Comparison of ENCODE assay signal across 16 cellular contexts in genomic region chr7:945147-945555, GRCh38. TPM values are rescaled to one million over a fixed set of nuclear protein-coding genes. Genes with fewer than 3 reads are reported as not detected.
DNase-seq lines count a peak whose midpoint lies in the region; ATAC-seq and TF ChIP-seq lines count a peak whose summit lies in the region.
"Had no signal": no experiment of that assay in that cellular context is flagged by ENCODE, and none has a peak within 500 bp of the region (broad histone marks: within the 10 kb centered on the region; RNA-seq: fewer than 3 reads in every experiment).

No MANE protein-coding gene starts in this region.

- H2BK15ac ChIP-seq in neuronal stem cell (ENCODE audit: low read length), result peak overlapping the region; percentile 20

- peak overlapping the region; percentile 50 for H2AK5ac ChIP-seq in neuronal stem cell (ENCODE audit: low read depth, low read length)

- H3K79me1 ChIP-seq in neuronal stem cell (ENCODE audit: low read depth, low read length), result no peaks in the 10 kb centered on the region

- no peak overlapping the region for H2BK12ac ChIP-seq in neuronal stem cell (ENCODE audit: low read length)

- H3K4me3 ChIP-seq in heart left ventricle, result no peak overlapping the region
- H3K4me3 ChIP-seq in right atrium auricular region, result no peak overlapping the region
- no peak overlapping the region for H3K4me3 ChIP-seq in neuronal stem cell (ENCODE audit: low read length in 2 of 2)
- no peak overlapping the region for H3K4me3 ChIP-seq in aorta (ENCODE audit: low read length in 2 of 2)

- H3K27me3 Mint-ChIP-seq in CD4-positive, alpha-beta T cell, result peaks cover 5% of the 10 kb centered on the region
- H3K27me3 Mint-ChIP-seq: activated naive CD4-positive, alpha-beta T cell treated with anti-CD3 and anti-CD28 coated beads, Interleukin-2, amount 50 U/mL, for 24 hours had no signal

- ATAC-seq in heart left ventricle (no peak), esophagus mucosa (peak; percentile 26), aorta (ENCODE audit: low FRiP score) (no peak)
- ATAC-seq in CD4-positive, alpha-beta T cell (ENCODE audit: poor library complexity), result no peak

- peak overlapping the region; percentile 65 for H3K23ac ChIP-seq in neuronal stem cell (ENCODE audit: low read depth, low read length, poor library complexity)

- no peak overlapping the region for H3K27ac ChIP-seq in heart left ventricle
- no peak overlapping the region for H3K27ac ChIP-seq in right atrium auricular region
- H3K27ac ChIP-seq in neuronal stem cell (replicated peaks; ENCODE audit: low read length), result no peak overlapping the region
- no peak overlapping the region for H3K27ac ChIP-seq in aorta (ENCODE audit: low read depth in 1 of 2, low read length in 2 of 2)
- H3K27ac ChIP-seq in CD4-positive, alpha-beta T cell (ENCODE audit: low read depth, low read length), result no peak overlapping the region

- H3K4me3 Mint-ChIP-seq in CD4-positive, alpha-beta T cell, result no peak overlapping the region
- H3K4me3 Mint-ChIP-seq: activated CD4-positive, alpha-beta memory T cell treated with anti-CD3 and anti-CD28 coated beads, Interleukin-2, amount 10 ng/mL, durations not matched to agents 7 days and 5 days; activated naive CD4-positive, alpha-beta T cell treated with anti-CD3 and anti-CD28 coated beads, Interleukin-2, amount 50 U/mL, for 24 hours; T-helper 2 cell treated with Interferon-gamma antibody and Interleukin-4, amounts not matched to agents 5 μg/mL and 100 μg/mL, for 36 hours had no signal

- no peak overlapping the region for H4K91ac ChIP-seq in neuronal stem cell (ENCODE audit: low read depth, low read length, poor library complexity)

- intact Hi-C loops in heart left ventricle (cut with DNase I), result loop anchor here in 1 of 10 donors (5.0 kb wide), 1 partner anchor 33 kb away; no protein-coding TSS in a partner anchor
- intact Hi-C loops in aorta (cut with DNase I), result no loop called here
- intact Hi-C loops in CD4-positive, alpha-beta T cell (cut with DNase I, micrococcal nuclease), result no loop called here

- no peak overlapping the region for H3K14ac ChIP-seq in neuronal stem cell (ENCODE audit: low read length)

- no peak overlapping the region for H2AFZ ChIP-seq in neuronal stem cell (ENCODE audit: low read length)

- H3K9me3 Mint-ChIP-seq in CD4-positive, alpha-beta T cell, result no peaks in the 10 kb centered on the region
- H3K9me3 Mint-ChIP-seq: activated naive CD4-positive, alpha-beta T cell treated with anti-CD3 and anti-CD28 coated beads, Interleukin-2, amount 50 U/mL, for 24 hours had no signal

- H3K36me3 ChIP-seq in heart left ventricle (peaks cover 0 to 4% (median 0%) of the 10 kb centered on the region in 9 donors), right atrium auricular region (no peaks in the 10 kb centered on the region), neuronal stem cell (replicated peaks in 1 of 2; ENCODE audit: control insufficient read depth in 2 of 2, insufficient read depth in 2 of 2, low read length in 2 of 2) (no peaks in the 10 kb centered on the region), aorta (ENCODE audit: control insufficient read depth in 1 of 2, insufficient read depth in 2 of 2, low read length in 1 of 2) (no peaks in the 10 kb centered on the region)

- peak in 3 of 5 donors; percentile 11 to 40 (median 13) for DNase-seq in heart left ventricle
- DNase-seq in right atrium auricular region (ENCODE audit: low spot score), result no peak
- DNase-seq in neuronal stem cell (ENCODE audit: low spot score), result no peak
- DNase-seq in aorta, result peak; percentile 31 to 69
- DNase-seq in NCI-H2171 (lab: John Stamatoyannopoulos, UW), result no peak
- no peak for DNase-seq in effector CD4-positive, alpha-beta T cell
- DNase-seq in CD4-positive, alpha-beta T cell, result no peak
- DNase-seq: ACHN; activated CD4-positive, alpha-beta memory T cell treated with anti-CD3 and anti-CD28 coated beads, Interleukin-2, amount 10 ng/mL, durations not matched to agents 7 days and 5 days; EL; NCI-H187 had no signal

- peak overlapping the region; percentile 48 for H2BK5ac ChIP-seq in neuronal stem cell (ENCODE audit: low read length)

- H2BK120ac ChIP-seq in neuronal stem cell (ENCODE audit: low read depth, low read length), result no peak overlapping the region

- peak overlapping the region; percentile 90 for H3K18ac ChIP-seq in neuronal stem cell (ENCODE audit: low read length)

- 87 to 89% (median 87%) methylated on average over 10 to 13 of the region's 13 CpGs for WGBS in heart left ventricle, 4 donors
- no CpG with 5 or more reads among the region's 13 CpGs for WGBS in neuronal stem cell (ENCODE audit: extremely low coverage in 2 of 2, insufficient read length in 2 of 2, insufficient replicate concordance in 1 of 2), 2 donors
- WGBS in aorta, 2 donors, result 84 to 89% methylated on average over 13 of the region's 13 CpGs

- H3K4me2 ChIP-seq in neuronal stem cell (ENCODE audit: insufficient read depth, low read length, poor library complexity, severe bottlenecking), result no peak overlapping the region

- H3K9me3 ChIP-seq in heart left ventricle (peaks cover 0 to 9% (median 0%) of the 10 kb centered on the region in 12 donors), right atrium auricular region (no peaks in the 10 kb centered on the region), neuronal stem cell (replicated peaks in 1 of 2; ENCODE audit: control insufficient read depth in 2 of 2, insufficient read depth in 1 of 2, low read depth in 1 of 2, low read length in 2 of 2) (no peaks in the 10 kb centered on the region), aorta (ENCODE audit: control insufficient read depth, low read length) (no peaks in the 10 kb centered on the region)
- H3K9me3 ChIP-seq in CD4-positive, alpha-beta T cell (ENCODE audit: control insufficient read depth, low read length), result no peaks in the 10 kb centered on the region

- peaks cover 0 to 6% (median 0%) of the 10 kb centered on the region in 9 donors for H3K27me3 ChIP-seq in heart left ventricle
- no peaks in the 10 kb centered on the region for H3K27me3 ChIP-seq in right atrium auricular region
- H3K27me3 ChIP-seq in neuronal stem cell (ENCODE audit: control insufficient read depth in 3 of 3, insufficient read depth in 3 of 3, low read depth in 1 of 3, low read length in 3 of 3), result peaks cover 0 to 37% (median 5%) of the 10 kb centered on the region in 3 experiments
- H3K27me3 ChIP-seq in aorta (ENCODE audit: control insufficient read depth in 1 of 2, insufficient read depth in 2 of 2, low read length in 1 of 2), result no peaks in the 10 kb centered on the region
- H3K27me3 ChIP-seq in CD4-positive, alpha-beta T cell (ENCODE audit: control insufficient read depth, insufficient read depth, low read length), result no peaks in the 10 kb centered on the region

- H3K27ac Mint-ChIP-seq in CD4-positive, alpha-beta T cell, result no peak overlapping the region
- H3K27ac Mint-ChIP-seq: activated CD4-positive, alpha-beta memory T cell treated with anti-CD3 and anti-CD28 coated beads, Interleukin-2, amount 10 ng/mL, durations not matched to agents 7 days and 5 days; activated naive CD4-positive, alpha-beta T cell treated with anti-CD3 and anti-CD28 coated beads, Interleukin-2, amount 50 U/mL, for 24 hours; progenitor cell of endocrine pancreas; T-helper 2 cell treated with Interferon-gamma antibody and Interleukin-4, amounts not matched to agents 5 μg/mL and 100 μg/mL, for 36 hours had no signal

- TF ChIP-seq CTCF in heart left ventricle (IDR thresholded peaks at IDR 0.05) (no peak), right atrium auricular region (IDR thresholded peaks at IDR 0.05) (no peak)
- TF ChIP-seq CTCF in CD4-positive, alpha-beta T cell (IDR thresholded peaks at IDR 0.05), result no peak

- CTCF ChIA-PET in CD4-positive, alpha-beta T cell (lab: Charles Lee), result no interaction called here

- H4K8ac ChIP-seq in neuronal stem cell (ENCODE audit: low read depth, low read length), result no peak overlapping the region

- POLR2A ChIA-PET in CD4-positive, alpha-beta T cell (lab: Charles Lee), result no interaction called here

- TF ChIP-seq POLR2A in heart left ventricle (IDR thresholded peaks at IDR 0.05), result no peak

- no peaks in the 10 kb centered on the region for H3K4me1 Mint-ChIP-seq in CD4-positive, alpha-beta T cell (ENCODE audit: low read depth)

- no peaks in the 10 kb centered on the region for H3K36me3 Mint-ChIP-seq in CD4-positive, alpha-beta T cell (ENCODE audit: low read depth)
- H3K36me3 Mint-ChIP-seq: activated naive CD4-positive, alpha-beta T cell treated with anti-CD3 and anti-CD28 coated beads, Interleukin-2, amount 50 U/mL, for 24 hours had no signal

- H3K9ac ChIP-seq in neuronal stem cell (ENCODE audit: low read depth, low read length, poor library complexity), result no peak overlapping the region

- H3K4me1 ChIP-seq in heart left ventricle (peaks cover 0 to 20% (median 0%) of the 10 kb centered on the region in 12 donors), right atrium auricular region (no peaks in the 10 kb centered on the region), neuronal stem cell (ENCODE audit: control insufficient read depth in 2 of 2, insufficient read depth in 1 of 2, low read depth in 1 of 2, low read length in 2 of 2) (no peaks in the 10 kb centered on the region), aorta (ENCODE audit: control insufficient read depth in 1 of 2, insufficient read depth in 2 of 2, low read length in 2 of 2) (no peaks in the 10 kb centered on the region)

- no peak overlapping the region for H3K4ac ChIP-seq in neuronal stem cell (ENCODE audit: low read length)

RNA-seq across cellular contexts. Expression of gene ADAP1, which starts 9.3 kb away (rescaled TPM):
- 10 to 100 TPM in 6 of 9 donors, 1 to 10 TPM in 3; 7.0 to 16.5 (median 12.0) TPM for total RNA-seq in heart left ventricle
- 10 to 100 TPM in 1 of 2 donors, 1 to 10 TPM in 1; 3.1 to 14.0 TPM for polyA plus RNA-seq in heart left ventricle
- 1 to 10 TPM; 4.2 to 7.7 TPM for total RNA-seq in right atrium auricular region
- total RNA-seq in esophagus mucosa, result 5.7 TPM
- 0.50 TPM for polyA plus RNA-seq in neuronal stem cell (2013, experiment 1 of 2)
- 0.48 TPM for polyA plus RNA-seq in neuronal stem cell (2013, experiment 2 of 2)
- total RNA-seq in aorta, result 10 to 100 TPM; 10.8 to 11.9 TPM
- polyA plus RNA-seq in aorta, result 10 to 100 TPM in 1 of 2 donors, 1 to 10 TPM in 1; 4.3 to 16.9 TPM
- 1 to 10 TPM; 6.8 to 7.2 TPM for total RNA-seq in CD4-positive, alpha-beta T cell

RNA-seq across cellular contexts. Expression of gene COX19, which starts 30.2 kb away (rescaled TPM):
- total RNA-seq in heart left ventricle (1 to 10 TPM; 3.1 to 7.8 (median 6.5) TPM), right atrium auricular region (1 to 10 TPM; 2.8 to 5.5 TPM), esophagus mucosa (5.5 TPM), aorta (10 to 100 TPM; 10.8 to 17.0 TPM)
- polyA plus RNA-seq in heart left ventricle (1 to 10 TPM; 5.7 to 6.6 TPM), aorta (1 to 10 TPM; 3.1 to 6.7 TPM)
- 8.7 TPM for polyA plus RNA-seq in neuronal stem cell (2013, experiment 1 of 2)
- polyA plus RNA-seq in neuronal stem cell (2013, experiment 2 of 2), result 8.9 TPM
- total RNA-seq in CD4-positive, alpha-beta T cell, result 10 to 100 TPM; 47.7 to 51.8 TPM

RNA-seq across cellular contexts. Expression of gene CYP2W1, which starts 37.8 kb away (rescaled TPM):
- total RNA-seq in heart left ventricle (not detected), right atrium auricular region (not detected), esophagus mucosa (0.36 TPM), aorta (not detected)
- polyA plus RNA-seq in heart left ventricle (not detected), aorta (not detected)
- polyA plus RNA-seq in neuronal stem cell (2013, experiment 1 of 2), result not detected
- not detected for polyA plus RNA-seq in neuronal stem cell (2013, experiment 2 of 2)
- total RNA-seq in CD4-positive, alpha-beta T cell, result not detected
- total RNA-seq: activated CD4-positive, alpha-beta memory T cell treated with anti-CD3 and anti-CD28 coated beads, Interleukin-2, amount 10 ng/mL, durations not matched to agents 7 days and 5 days; frontal cortex had no signal

Comparison
In these comparisons a context has a peak if more than half of its experiments do, and no peak if none do; other contexts are left out.
1. DNase-seq: peak in heart left ventricle (3 of 5) and aorta (2 of 2); none in right atrium auricular region (single experiment), neuronal stem cell (single experiment), NCI-H2171 (single experiment), effector CD4-positive, alpha-beta T cell (single experiment) and CD4-positive, alpha-beta T cell (0 of 10).